In genomic region chr14:78007160-78007559, GRCh38 we compare ENCODE assay signal across 17 cellular contexts.
DNase-seq lines count a peak whose midpoint lies in the region; ATAC-seq, FAIRE-seq and TF ChIP-seq lines count a peak whose summit lies in the region.
"Had no signal": no experiment of that assay in that cellular context is flagged by ENCODE, and none has a peak within 500 bp of the region (broad histone marks: within the 10 kb centered on the region; RNA-seq: fewer than 3 reads in every experiment).

No MANE protein-coding gene starts in this region.

- TF ChIP-seq CTCF in GM12865 (IDR thresholded peaks at IDR 0.05; ENCODE audit: insufficient read depth, low read depth, low read length, missing control alignments) (no peak), fibroblast of pulmonary artery (IDR thresholded peaks at IDR 0.05; ENCODE audit: low read length, missing control alignments) (no peak), SK-N-SH (IDR thresholded peaks at IDR 0.05) (no peak)

- H3F3A ChIP-seq in SK-N-SH (replicated peaks; ENCODE audit: insufficient read depth) = no peaks in the 10 kb centered on the region

- H3K27me3 ChIP-seq in SK-N-SH (ENCODE audit: insufficient read depth) = no peaks in the 10 kb centered on the region
- H3K27me3 ChIP-seq: SJSA1, tibial artery had no signal

- 5% methylated on average over 3 of the region's 3 CpGs for WGBS in SK-N-SH (ENCODE audit: low lambda C conversion rate)

- H3K4me3 ChIP-seq in GM12865 (ENCODE audit: low read depth, low read length) (no peak overlapping the region), fibroblast of pulmonary artery (replicated peaks; ENCODE audit: low read depth, low read length) (no peak overlapping the region), SK-N-SH (ENCODE audit: low read depth in 2 of 2, low read length in 1 of 2) (no peak overlapping the region)
- H3K4me3 ChIP-seq: esophagus squamous epithelium, SJSA1, tibial artery had no signal

- no peaks in the 10 kb centered on the region for H3K9me2 ChIP-seq in SK-N-SH

- H3K79me2 ChIP-seq in SK-N-SH (ENCODE audit: insufficient read depth) = no peaks in the 10 kb centered on the region

- no peak overlapping the region for H3K4me2 ChIP-seq in SK-N-SH

- POLR2A ChIA-PET in SK-N-SH (lab: Yijun Ruan, JAX) = no interaction called here

- H2AFZ ChIP-seq in SK-N-SH (ENCODE audit: low read depth) = no peak overlapping the region

- no peak overlapping the region for H3K27ac ChIP-seq in SK-N-SH (ENCODE audit: low read depth in 2 of 2, low read length in 1 of 2)
- H3K27ac ChIP-seq: esophagus squamous epithelium, SJSA1, tibial artery had no signal

- no peaks in the 10 kb centered on the region for H3K36me3 ChIP-seq in SK-N-SH (replicated peaks in 1 of 2; ENCODE audit: control insufficient read depth in 1 of 2, insufficient read depth in 2 of 2, low read length in 1 of 2)
- H3K36me3 ChIP-seq: esophagus squamous epithelium, SJSA1, tibial artery had no signal

- no peak for FAIRE-seq in RCC 7860 (lab: Jason Lieb, UNC)
- FAIRE-seq in H54 (lab: Jason Lieb, UNC) = no peak
- FAIRE-seq: GM12892, kidney had no signal

- no peak for TF ChIP-seq EP300 in SK-N-SH (IDR thresholded peaks at IDR 0.05; ENCODE audit: borderline replicate concordance in 1 of 2, low read depth in 1 of 2, low read length in 1 of 2)

- no peaks in the 10 kb centered on the region for H3K4me1 ChIP-seq in SK-N-SH (ENCODE audit: control insufficient read depth in 1 of 2, insufficient read depth in 2 of 2, low read depth in 1 of 2, low read length in 1 of 2)
- H3K4me1 ChIP-seq: SJSA1, tibial artery had no signal

- H3K9ac ChIP-seq in SK-N-SH = no peak overlapping the region

- DNase-seq in GM12865 (ENCODE audit: low read depth) = peak; percentile 18
- peak; percentile 6 for DNase-seq in RCC 7860 (ENCODE audit: low spot score)
- DNase-seq in fibroblast of pulmonary artery (ENCODE audit: low read depth) = peak; percentile 3
- DNase-seq in SK-N-SH = no peak
- DNase-seq in H54 (ENCODE audit: insufficient read length, low spot score) = no peak
- DNase-seq: activated T-cell treated with anti-CD3 and anti-CD28 coated beads for 4 hours; esophagus squamous epithelium; kidney; naive thymus-derived CD8-positive, alpha-beta T cell; NCI-H187 treated with DMSO at 0.1 percent for 48 hours; NCI-H510A; tibial artery had no signal

- H3K9me3 ChIP-seq in SK-N-SH = peaks cover 6% of the 10 kb centered on the region
- H3K9me3 ChIP-seq: SJSA1, tibial artery had no signal

- peak; percentile 53 for ATAC-seq in GM21381 (IDR thresholded peaks at IDR 0.05; ENCODE audit: unreplicated experiment)
- ATAC-seq in HG03175 (IDR thresholded peaks at IDR 0.05; ENCODE audit: unreplicated experiment) = no peak
- ATAC-seq in GM18517 (IDR thresholded peaks at IDR 0.05; ENCODE audit: unreplicated experiment) = no peak
- ATAC-seq: naive thymus-derived CD8-positive, alpha-beta T cell had no signal

- CTCF ChIA-PET in SK-N-SH (lab: Yijun Ruan, JAX) = interaction anchor here (1.0 kb wide), 1 partner anchor 127 kb away, joined by 3 read pairs; no protein-coding TSS in a partner anchor

- TF ChIP-seq POLR2A in H54 (IDR thresholded peaks at IDR 0.05; ENCODE audit: low read depth, low read length) = no peak

- TF ChIP-seq RAD21 in SK-N-SH (IDR thresholded peaks at IDR 0.05; ENCODE audit: low read length) = no peak

- H4K20me1 ChIP-seq in SK-N-SH (ENCODE audit: insufficient read depth) = no peaks in the 10 kb centered on the region

TF ChIP-seq in SK-N-SH, 30 proteins besides CTCF, POLR2A, EP300 and RAD21:
- TF ChIP-seq POLR2AphosphoS5 (IDR thresholded peaks at IDR 0.05; ENCODE audit: low read depth, low read length) = no peak
- TF ChIP-seq MEF2A (IDR thresholded peaks at IDR 0.05; ENCODE audit: borderline replicate concordance, low read depth) = no peak
- no peak for TF ChIP-seq USF2 (IDR thresholded peaks at IDR 0.05; ENCODE audit: borderline replicate concordance, low read depth, low read length)
- TF ChIP-seq NRF1 (IDR thresholded peaks at IDR 0.05; ENCODE audit: low read depth, low read length) = no peak
- no peak for TF ChIP-seq USF1 (IDR thresholded peaks at IDR 0.05; ENCODE audit: borderline replicate concordance, low read depth)
- no peak for TF ChIP-seq MXI1 (IDR thresholded peaks at IDR 0.05; ENCODE audit: low read depth, low read length)
- no peak for TF ChIP-seq ZBTB33 (IDR thresholded peaks at IDR 0.05; ENCODE audit: borderline replicate concordance, low read depth)
- no peak for TF ChIP-seq SMC3 (IDR thresholded peaks at IDR 0.05; ENCODE audit: low read depth, low read length)
- no peak for TF ChIP-seq FOXJ3 (CRISPR knock-in tag; IDR thresholded peaks at IDR 0.05)
- TF ChIP-seq FOXM1 (IDR thresholded peaks at IDR 0.05; ENCODE audit: low read depth) = no peak
- no peak for TF ChIP-seq IRF3 (IDR thresholded peaks at IDR 0.05; ENCODE audit: low read depth, low read length)

Comparison
In these comparisons a context has a peak if more than half of its experiments do, and no peak if none do; other contexts are left out.
1. DNase-seq: peak in GM12865 (single experiment), RCC 7860 (single experiment) and fibroblast of pulmonary artery (single experiment); none in SK-N-SH (single experiment) and H54 (single experiment).